In genomic region chr3:72186485-72186864, GRCh38 we compare ENCODE assay signal across 13 cellular contexts.
DNase-seq lines count a peak whose midpoint lies in the region; ATAC-seq and TF ChIP-seq lines count a peak whose summit lies in the region.
"Had no signal": no experiment of that assay in that cellular context is flagged by ENCODE, and none has a peak within 500 bp of the region (broad histone marks: within the 10 kb centered on the region; RNA-seq: fewer than 3 reads in every experiment).

No MANE protein-coding gene starts in this region.

- H3K4me1 Mint-ChIP-seq in activated CD4-positive, alpha-beta T cell treated with anti-CD3 and anti-CD28 coated beads, Interleukin-2, amount 10 ng/mL, durations not matched to agents 24 days and 14 days, result peaks cover 19% of the 10 kb centered on the region
- H3K4me1 Mint-ChIP-seq in CD8-positive, alpha-beta T cell (ENCODE audit: low read depth), result no peaks in the 10 kb centered on the region
- H3K4me1 Mint-ChIP-seq: T-helper 17 cell had no signal

- no peaks in the 10 kb centered on the region for H3K36me3 Mint-ChIP-seq in activated CD4-positive, alpha-beta T cell treated with anti-CD3 and anti-CD28 coated beads, Interleukin-2, amount 10 ng/mL, durations not matched to agents 24 days and 14 days (ENCODE audit: low read depth)
- no peaks in the 10 kb centered on the region for H3K36me3 Mint-ChIP-seq in CD8-positive, alpha-beta T cell

- DNase-seq in activated CD4-positive, alpha-beta T cell treated with anti-CD3 and anti-CD28 coated beads, Interleukin-2, amount 10 ng/mL, durations not matched to agents 24 days and 14 days, result no peak
- no peak for DNase-seq in activated CD4-positive, alpha-beta T cell treated with anti-CD3 and anti-CD28 coated beads for 48 hours
- DNase-seq in fibroblast of the aortic adventitia (ENCODE audit: low read depth) (peak; percentile 92), spleen (no peak), T-helper 1 cell (no peak)
- DNase-seq in CD8-positive, alpha-beta T cell, result no peak
- DNase-seq: NCI-H2081 treated with DMSO at 0.1 percent for 48 hours, T-helper 17 cell, upper lobe of left lung had no signal

- peaks cover 2% of the 10 kb centered on the region for H3K27me3 Mint-ChIP-seq in activated CD4-positive, alpha-beta T cell treated with anti-CD3 and anti-CD28 coated beads, Interleukin-2, amount 10 ng/mL, durations not matched to agents 24 days and 14 days
- no peaks in the 10 kb centered on the region for H3K27me3 Mint-ChIP-seq in CD8-positive, alpha-beta T cell (ENCODE audit: low read depth)

- H3K27me3 ChIP-seq in spleen (replicated peaks in 1 of 7), result no peaks in the 10 kb centered on the region
- H3K27me3 ChIP-seq in CD8-positive, alpha-beta T cell (ENCODE audit: insufficient read depth, low read length), result no peaks in the 10 kb centered on the region
- H3K27me3 ChIP-seq: upper lobe of left lung had no signal

- POLR2A ChIA-PET in CD8-positive, alpha-beta T cell (lab: Charles Lee), result no interaction called here

- no peak for TF ChIP-seq POLR2A in spleen (IDR thresholded peaks at IDR 0.05)

- no peak for ATAC-seq in CD8-positive, alpha-beta T cell
- no peak for ATAC-seq in GM21367 (IDR thresholded peaks at IDR 0.05; ENCODE audit: unreplicated experiment)
- ATAC-seq: T-helper 17 cell had no signal

- H3K27ac Mint-ChIP-seq in activated CD4-positive, alpha-beta T cell treated with anti-CD3 and anti-CD28 coated beads, Interleukin-2, amount 10 ng/mL, durations not matched to agents 24 days and 14 days, result peak overlapping the region; percentile 21
- H3K27ac Mint-ChIP-seq in CD8-positive, alpha-beta T cell, result no peak overlapping the region
- H3K27ac Mint-ChIP-seq: T-helper 17 cell had no signal

- H3K4me1 ChIP-seq in spleen, result peaks cover 5 to 31% (median 19%) of the 10 kb centered on the region in 6 donors
- H3K4me1 ChIP-seq in CD8-positive, alpha-beta T cell (ENCODE audit: insufficient read depth, low read length), result no peaks in the 10 kb centered on the region

- H3K9me3 ChIP-seq in spleen, result peaks cover 0 to 5% (median 0%) of the 10 kb centered on the region in 8 donors
- H3K9me3 ChIP-seq in CD8-positive, alpha-beta T cell (ENCODE audit: low read length), result no peaks in the 10 kb centered on the region
- H3K9me3 ChIP-seq: upper lobe of left lung had no signal

- H3K4me3 Mint-ChIP-seq in activated CD4-positive, alpha-beta T cell treated with anti-CD3 and anti-CD28 coated beads, Interleukin-2, amount 10 ng/mL, durations not matched to agents 24 days and 14 days, result no peak overlapping the region
- no peak overlapping the region for H3K4me3 Mint-ChIP-seq in CD8-positive, alpha-beta T cell
- H3K4me3 Mint-ChIP-seq: T-helper 17 cell had no signal

- 10 to 29% (median 13%) methylated on average over 1 of the region's 1 CpG for WGBS in spleen, 5 donors

- H3K4me3 ChIP-seq in fibroblast of the aortic adventitia (ENCODE audit: low read depth, low read length) (no peak overlapping the region), spleen (no peak overlapping the region)
- no peak overlapping the region for H3K4me3 ChIP-seq in CD8-positive, alpha-beta T cell (ENCODE audit: low read depth, low read length)
- H3K4me3 ChIP-seq: A549, upper lobe of left lung had no signal

- H3K9me3 Mint-ChIP-seq in activated CD4-positive, alpha-beta T cell treated with anti-CD3 and anti-CD28 coated beads, Interleukin-2, amount 10 ng/mL, durations not matched to agents 24 days and 14 days, result peaks cover 16% of the 10 kb centered on the region
- H3K9me3 Mint-ChIP-seq in CD8-positive, alpha-beta T cell, result no peaks in the 10 kb centered on the region

- TF ChIP-seq CTCF in VCaP (conservative IDR thresholded peaks at IDR 0.05), result no peak
- TF ChIP-seq CTCF in fibroblast of the aortic adventitia (IDR thresholded peaks at IDR 0.05; ENCODE audit: insufficient read depth, low read length), result no peak
- TF ChIP-seq CTCF in spleen (IDR thresholded peaks at IDR 0.05 in 8 of 11, conservative IDR thresholded peaks at IDR 0.05 in 3 of 11), result no peak
- TF ChIP-seq CTCF in CD8-positive, alpha-beta T cell (IDR thresholded peaks at IDR 0.05), result no peak

- no peaks in the 10 kb centered on the region for H3K36me3 ChIP-seq in spleen
- no peaks in the 10 kb centered on the region for H3K36me3 ChIP-seq in CD8-positive, alpha-beta T cell (ENCODE audit: insufficient read depth, low read length)
- H3K36me3 ChIP-seq: upper lobe of left lung had no signal

- CTCF ChIA-PET in CD8-positive, alpha-beta T cell (lab: Charles Lee), result no interaction called here

- intact Hi-C loops in activated CD4-positive, alpha-beta T cell treated with anti-CD3 and anti-CD28 coated beads, Interleukin-2, amount 10 ng/mL, durations not matched to agents 24 days and 14 days (cut with micrococcal nuclease), result loop anchor here (5.0 kb wide), 2 partner anchors 49 to 76 kb away; no protein-coding TSS in a partner anchor
- intact Hi-C loops in spleen (cut with DNase I; ENCODE audit: low total_unique reads), result no loop called here
- intact Hi-C loops in CD8-positive, alpha-beta T cell (cut with DNase I, micrococcal nuclease), result no loop called here

- H3K27ac ChIP-seq in VCaP, result 0 out of 2 replicates have a peak overlapping the region, but pooled peaks have one; percentile 12
- peak overlapping the region in 5 of 8 donors; percentile 17 to 53 (median 35) for H3K27ac ChIP-seq in spleen
- no peak overlapping the region for H3K27ac ChIP-seq in CD8-positive, alpha-beta T cell (ENCODE audit: low read depth, low read length)
- H3K27ac ChIP-seq: A549, KMS-11, upper lobe of left lung had no signal
